11 cellular contexts compared by ENCODE assay signal in the genomic region with DNA sequence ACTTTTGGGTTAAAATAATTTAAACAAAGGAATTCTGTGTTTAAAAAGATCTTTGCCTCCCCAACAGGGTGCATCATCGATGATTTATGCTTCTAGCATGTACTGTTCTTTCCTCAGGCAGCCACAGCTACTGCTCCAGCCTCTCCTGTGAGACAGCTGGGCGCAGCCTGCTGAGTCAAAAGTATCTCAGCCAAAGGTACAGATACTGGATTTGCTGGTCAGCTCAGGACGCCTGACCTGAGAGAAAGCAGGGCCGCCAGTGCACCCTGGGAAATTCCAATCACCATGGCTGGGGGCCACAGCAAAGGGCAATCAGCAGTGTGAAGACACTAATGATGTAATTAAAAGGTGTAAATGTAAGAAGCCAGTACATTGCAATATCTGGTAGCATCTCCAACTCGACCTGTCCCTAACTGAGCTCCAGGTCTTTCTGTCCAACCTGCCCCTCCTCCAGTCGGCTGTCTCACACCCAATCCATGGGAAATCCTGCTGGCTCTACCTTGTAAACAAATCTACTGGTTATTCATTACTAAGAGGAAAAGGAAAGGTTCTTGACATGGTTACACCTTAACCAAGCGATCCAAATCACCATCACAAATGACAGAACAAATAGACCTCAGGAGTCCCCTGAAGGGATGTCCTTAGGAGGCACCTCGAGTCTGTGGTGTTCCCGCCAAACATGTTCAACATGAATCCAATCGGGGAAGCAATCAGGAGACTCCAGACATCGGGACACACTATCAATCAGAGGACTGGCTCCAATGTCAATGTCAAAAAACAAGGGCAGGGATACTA. TPM values are rescaled to one million over a fixed set of nuclear protein-coding genes. Genes with fewer than 3 reads are reported as not detected.
DNase-seq lines count a peak whose midpoint lies in the region; ATAC-seq and TF ChIP-seq lines count a peak whose summit lies in the region.
"Had no signal": no experiment of that assay in that cellular context is flagged by ENCODE, and none has a peak within 500 bp of the region (broad histone marks: within the 10 kb centered on the region; RNA-seq: fewer than 3 reads in every experiment).

No MANE protein-coding gene starts in this region.

- peak overlapping the region in 1 of 2 donors; percentile 16 for H3K9ac ChIP-seq in liver (ENCODE audit: low read depth in 1 of 2, low read length in 2 of 2)

- peaks cover 20% of the 10 kb centered on the region for H3K4me1 Mint-ChIP-seq in activated naive CD8-positive, alpha-beta T cell (ENCODE audit: low read depth)
- peaks cover 8% of the 10 kb centered on the region for H3K4me1 Mint-ChIP-seq in activated naive CD8-positive, alpha-beta T cell treated with anti-CD3 and anti-CD28 coated beads, Interleukin-2, amount 50 U/mL, for 24 hours

- H3K9me3 Mint-ChIP-seq in activated naive CD8-positive, alpha-beta T cell (ENCODE audit: low read depth) = no peaks in the 10 kb centered on the region
- H3K9me3 Mint-ChIP-seq in activated naive CD8-positive, alpha-beta T cell treated with anti-CD3 and anti-CD28 coated beads, Interleukin-2, amount 50 U/mL, for 24 hours = no peaks in the 10 kb centered on the region
- H3K9me3 Mint-ChIP-seq: dendritic cell treated with granulocyte-macrophage colony-stimulating factor and Interleukin-4, amounts not matched to agents 40 ng/mL and 50 ng/mL, for 4 days had no signal

- TF ChIP-seq CTCF in liver (IDR thresholded peaks at IDR 0.05; ENCODE audit: low read depth, low read length, missing input control) (no peak), lower leg skin (IDR thresholded peaks at IDR 0.05) (no peak)

- peaks cover 3% of the 10 kb centered on the region for H3K36me3 Mint-ChIP-seq in activated naive CD8-positive, alpha-beta T cell
- peaks cover 5% of the 10 kb centered on the region for H3K36me3 Mint-ChIP-seq in activated naive CD8-positive, alpha-beta T cell treated with anti-CD3 and anti-CD28 coated beads, Interleukin-2, amount 50 U/mL, for 24 hours (ENCODE audit: low read depth)

- WGBS in liver = 17% methylated on average over 11 of the region's 11 CpGs
- WGBS in lower leg skin, 2 donors = 36 to 43% methylated on average over 11 of the region's 11 CpGs

- no peak overlapping the region for H3K4me3 ChIP-seq in liver (ENCODE audit: low read depth in 1 of 3, low read length in 3 of 3)
- no peak overlapping the region for H3K4me3 ChIP-seq in lower leg skin (ENCODE audit: low read depth, poor library complexity, severe bottlenecking)

- no peaks in the 10 kb centered on the region for H3K9me3 ChIP-seq in liver (ENCODE audit: control insufficient read depth in 4 of 4, low read length in 3 of 4)

- H3K36me3 ChIP-seq in liver (ENCODE audit: control insufficient read depth in 4 of 4, insufficient read depth in 3 of 4, low read depth in 1 of 4, low read length in 3 of 4) = no peaks in the 10 kb centered on the region

- peak overlapping the region; percentile 28 to 45 for H3K27ac ChIP-seq in liver (ENCODE audit: low read depth in 1 of 2, low read length in 2 of 2)
- H3K27ac ChIP-seq: C4-2B had no signal

- no peak for TF ChIP-seq RAD21 in liver (IDR thresholded peaks at IDR 0.05)

- ATAC-seq in activated naive CD8-positive, alpha-beta T cell treated with anti-CD3 and anti-CD28 coated beads, Interleukin-2, amount 50 U/mL, for 24 hours = no peak
- ATAC-seq in HG03135 (IDR thresholded peaks at IDR 0.05; ENCODE audit: unreplicated experiment) = no peak

- TF ChIP-seq POLR2A in lower leg skin (IDR thresholded peaks at IDR 0.05) = no peak

- H3K27ac Mint-ChIP-seq in activated naive CD8-positive, alpha-beta T cell = peak overlapping the region; percentile 46
- no peak overlapping the region for H3K27ac Mint-ChIP-seq in activated naive CD8-positive, alpha-beta T cell treated with anti-CD3 and anti-CD28 coated beads, Interleukin-2, amount 50 U/mL, for 24 hours
- H3K27ac Mint-ChIP-seq: dendritic cell treated with granulocyte-macrophage colony-stimulating factor and Interleukin-4, amounts not matched to agents 40 ng/mL and 50 ng/mL, for 4 days had no signal

- peaks cover 6 to 46% (median 35%) of the 10 kb centered on the region in 4 donors for H3K4me1 ChIP-seq in liver (ENCODE audit: control insufficient read depth in 4 of 4, insufficient read depth in 4 of 4, low read length in 3 of 4)

- no peaks in the 10 kb centered on the region for H3K27me3 ChIP-seq in liver (ENCODE audit: control insufficient read depth in 4 of 4, insufficient read depth in 4 of 4, low read length in 3 of 4)

- no peak for DNase-seq in activated naive CD8-positive, alpha-beta T cell treated with anti-CD3 and anti-CD28 coated beads, Interleukin-2, amount 50 U/mL, for 24 hours
- DNase-seq in cerebellar cortex (ENCODE audit: low spot score) (peak; percentile 59), lower leg skin (ENCODE audit: low spot score in 2 of 2) (no peak), SK-N-DZ (ENCODE audit: low spot score) (no peak), NCI-H1417 treated with DMSO at 0.1 percent for 48 hours (lab: John Stamatoyannopoulos, UW) (no peak)

- H3K27me3 Mint-ChIP-seq in activated naive CD8-positive, alpha-beta T cell = no peaks in the 10 kb centered on the region
- no peaks in the 10 kb centered on the region for H3K27me3 Mint-ChIP-seq in activated naive CD8-positive, alpha-beta T cell treated with anti-CD3 and anti-CD28 coated beads, Interleukin-2, amount 50 U/mL, for 24 hours
- H3K27me3 Mint-ChIP-seq: dendritic cell treated with granulocyte-macrophage colony-stimulating factor and Interleukin-4, amounts not matched to agents 40 ng/mL and 50 ng/mL, for 4 days had no signal

- intact Hi-C loops in lower leg skin (cut with DNase I; ENCODE audit: low total_unique reads) = no loop called here

- no peak overlapping the region for H3K4me3 Mint-ChIP-seq in activated naive CD8-positive, alpha-beta T cell
- H3K4me3 Mint-ChIP-seq in activated naive CD8-positive, alpha-beta T cell treated with anti-CD3 and anti-CD28 coated beads, Interleukin-2, amount 50 U/mL, for 24 hours = no peak overlapping the region
- H3K4me3 Mint-ChIP-seq: dendritic cell treated with granulocyte-macrophage colony-stimulating factor and Interleukin-4, amounts not matched to agents 40 ng/mL and 50 ng/mL, for 4 days had no signal

TF ChIP-seq in liver, 16 proteins besides CTCF, POLR2A, EP300 and RAD21:
- TF ChIP-seq RXRA (IDR thresholded peaks at IDR 0.05) (peak; percentile 80 to 81), FOXA2 (IDR thresholded peaks at IDR 0.05) (peak; percentile 29), YY1 (IDR thresholded peaks at IDR 0.05) (peak; percentile 43), HNF4A (conservative IDR thresholded peaks at IDR 0.05) (peak; percentile 3 to 41), GABPA (IDR thresholded peaks at IDR 0.05 in 1 of 2, conservative IDR thresholded peaks at IDR 0.05 in 1 of 2) (peak in 1 of 2 donors; percentile 20), FOXA1 (IDR thresholded peaks at IDR 0.05) (peak; percentile 67), SP1 (IDR thresholded peaks at IDR 0.05) (peak; percentile 72), ATF3 (IDR thresholded peaks at IDR 0.05) (peak; percentile 35), ZBTB33 (IDR thresholded peaks at IDR 0.05) (peak; percentile 18), EGR1 (IDR thresholded peaks at IDR 0.05; ENCODE audit: low read depth in 2 of 2) (no peak), JUND (IDR thresholded peaks at IDR 0.05) (no peak)
- TF ChIP-seq, protein P1, sequence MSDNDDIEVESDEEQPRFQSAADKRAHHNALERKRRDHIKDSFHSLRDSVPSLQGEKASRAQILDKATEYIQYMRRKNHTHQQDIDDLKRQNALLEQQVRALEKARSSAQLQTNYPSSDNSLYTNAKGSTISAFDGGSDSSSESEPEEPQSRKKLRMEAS (IDR thresholded peaks at IDR 0.05) = no peak

RNA-seq across cellular contexts. Expression of gene OPA3, which starts 7.3 kb away (rescaled TPM):
- total RNA-seq in liver (1 to 10 TPM; 3.8 to 6.7 TPM), lower leg skin (10 to 100 TPM in 3 of 4 donors, 1 to 10 TPM in 1; 4.4 to 15.7 (median 12.7) TPM)
- 1 to 10 TPM; 5.8 to 9.4 TPM for polyA plus RNA-seq in liver
- 5.4 and 8.4 TPM in 2 replicates for polyA plus RNA-seq in SK-N-DZ (2014; cell fraction: cytosol; rRNA removed)
- 1.9 and 4.6 TPM in 2 replicates for polyA plus RNA-seq in SK-N-DZ (2014; cell fraction: nucleus; rRNA removed)

RNA-seq across cellular contexts. Expression of gene GPR4, which starts 24.7 kb away (rescaled TPM):
- total RNA-seq in liver (under 1 TPM; 0.37 to 0.84 TPM), lower leg skin (1 to 10 TPM in 1 of 4 donors, under 1 TPM in 3; 0.34 to 1.0 (median 0.70) TPM)
- 1 to 10 TPM; 1.1 to 1.9 TPM for polyA plus RNA-seq in liver
- polyA plus RNA-seq in SK-N-DZ (2014; cell fraction: cytosol; rRNA removed) = 1.3 and 1.7 TPM in 2 replicates
- polyA plus RNA-seq in SK-N-DZ (2014; cell fraction: nucleus; rRNA removed) = 0.62 and 1.2 TPM in 2 replicates
- total RNA-seq: SK-MEL-5 had no signal
